In genomic region chr1:236502972-236503639, GRCh38 we compare ENCODE assay signal across 1 cellular context.
TF ChIP-seq lines count a peak whose summit lies in the region.

No MANE protein-coding gene starts in this region.

TF ChIP-seq in H1, 55 proteins besides CTCF, POLR2A, EP300 and RAD21 (continued from another document):
- peak; percentile 35; the same call in 1 of the 2 replicates for TF ChIP-seq MAX (IDR thresholded peaks at IDR 0.05)
- peak; percentile 42; the same call in 1 of the 2 replicates for TF ChIP-seq EGR1 (IDR thresholded peaks at IDR 0.05; ENCODE audit: borderline replicate concordance, low read depth, low read length)
- TF ChIP-seq ASH2L (IDR thresholded peaks at IDR 0.05; ENCODE audit: low read length) = peak; percentile 91
- peak; percentile 10 for TF ChIP-seq TEAD4 (IDR thresholded peaks at IDR 0.05; ENCODE audit: low read depth, low read length)
- TF ChIP-seq TAF1 (IDR thresholded peaks at IDR 0.05; ENCODE audit: low read depth, low read length) = peak; percentile 49; the same call in 1 of the 2 replicates
- 0 out of 2 replicates have a peak, but pooled peaks have one; percentile 32 for TF ChIP-seq CREB1 (IDR thresholded peaks at IDR 0.05)
- TF ChIP-seq BACH1 (IDR thresholded peaks at IDR 0.05; ENCODE audit: low read length) = peak; percentile 35; the same call in 1 of the 2 replicates
- no peak for TF ChIP-seq E2F6 (IDR thresholded peaks at IDR 0.05)
- 0 out of 2 replicates have a peak, but pooled peaks have one; percentile 21 for TF ChIP-seq ATF2 (IDR thresholded peaks at IDR 0.05; ENCODE audit: low read length)
- TF ChIP-seq SP1 (IDR thresholded peaks at IDR 0.05; ENCODE audit: low read depth, low read length) = 0 out of 2 replicates have a peak, but pooled peaks have one; percentile 14
